11 cellular contexts compared by ENCODE assay signal in the genomic region with DNA sequence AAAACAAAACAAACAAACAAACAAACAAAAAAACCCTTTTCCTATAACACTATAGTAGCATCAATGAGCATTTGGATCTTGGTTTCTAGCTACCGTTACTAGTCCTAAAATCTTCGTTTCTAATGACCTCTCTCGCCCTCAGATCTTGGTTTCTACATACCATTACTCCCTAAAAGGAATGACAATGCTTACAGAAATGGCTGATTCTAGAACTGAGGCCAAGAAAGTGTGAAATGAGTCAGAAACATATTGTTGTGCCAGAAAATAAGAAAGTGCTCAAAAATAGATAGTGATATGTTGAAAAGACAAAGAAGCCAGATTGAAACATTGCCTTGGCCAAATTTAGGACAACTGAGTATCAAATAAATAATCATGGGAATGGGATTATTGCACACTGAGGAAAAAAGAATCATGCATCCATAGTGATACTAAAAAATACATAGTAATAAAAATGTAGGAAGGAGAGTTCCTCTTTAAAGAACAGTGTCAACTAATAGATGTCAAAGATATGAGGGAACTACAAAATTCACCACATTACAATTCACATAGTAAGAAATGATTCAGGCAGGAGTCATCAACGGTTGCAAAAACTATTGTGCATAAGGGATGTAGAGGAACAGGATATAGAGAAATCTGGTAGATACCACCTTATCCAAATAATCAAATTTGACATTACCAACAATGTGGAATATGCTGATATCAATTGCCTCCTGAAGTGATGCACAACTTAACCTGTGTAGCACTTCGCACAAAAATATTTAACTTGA.
DNase-seq lines count a peak whose midpoint lies in the region; ATAC-seq and TF ChIP-seq lines count a peak whose summit lies in the region.
"Had no signal": no experiment of that assay in that cellular context is flagged by ENCODE, and none has a peak within 500 bp of the region (broad histone marks: within the 10 kb centered on the region; RNA-seq: fewer than 3 reads in every experiment).

No MANE protein-coding gene starts in this region.

- H3K9me3 ChIP-seq in body of pancreas = no peaks in the 10 kb centered on the region
- H3K9me3 ChIP-seq: upper lobe of right lung had no signal

- no peak overlapping the region for H3K4me3 ChIP-seq in body of pancreas
- H3K4me3 ChIP-seq: neural progenitor cell, upper lobe of right lung had no signal

- peak; percentile 67 for DNase-seq in GM04503 (ENCODE audit: low read depth)
- DNase-seq in amniotic epithelial cell (ENCODE audit: low read depth) = peak; percentile 78
- peak; percentile 20 for DNase-seq in kidney glomerular epithelial cell (lab: John Stamatoyannopoulos, UW)
- DNase-seq in body of pancreas = no peak
- DNase-seq in NCI-H1417 treated with DMSO at 0.1 percent for 48 hours (lab: John Stamatoyannopoulos, UW) = no peak
- DNase-seq: upper lobe of right lung had no signal

- H3K36me3 ChIP-seq in body of pancreas (replicated peaks in 1 of 2; ENCODE audit: insufficient read depth in 1 of 2, low read depth in 2 of 2) = no peaks in the 10 kb centered on the region
- H3K36me3 ChIP-seq: neural progenitor cell, upper lobe of right lung had no signal

- intact Hi-C loops in body of pancreas (cut with DNase I) = no loop called here

- WGBS in body of pancreas, 2 donors = 92 to 93% methylated on average over 5 of the region's 5 CpGs

- H3K27me3 ChIP-seq in body of pancreas = no peaks in the 10 kb centered on the region
- H3K27me3 ChIP-seq: neural progenitor cell, upper lobe of right lung had no signal

- ATAC-seq in HG02973 (IDR thresholded peaks at IDR 0.05; ENCODE audit: unreplicated experiment) (peak; percentile 89), HG03139 (IDR thresholded peaks at IDR 0.05; ENCODE audit: unreplicated experiment) (no peak), body of pancreas (no peak), HG03571 (IDR thresholded peaks at IDR 0.05; ENCODE audit: unreplicated experiment) (no peak)
- ATAC-seq: upper lobe of right lung had no signal

- no peak for TF ChIP-seq CTCF in body of pancreas (IDR thresholded peaks at IDR 0.05)

- no peak for TF ChIP-seq POLR2A in body of pancreas (IDR thresholded peaks at IDR 0.05)

- H3K27ac ChIP-seq in body of pancreas = no peak overlapping the region
- H3K27ac ChIP-seq: neural progenitor cell, upper lobe of right lung, VCaP had no signal

- H3K4me1 ChIP-seq in body of pancreas = no peaks in the 10 kb centered on the region
- H3K4me1 ChIP-seq: neural progenitor cell, upper lobe of right lung had no signal

Comparison
In these comparisons a context has a peak if more than half of its experiments do, and no peak if none do; other contexts are left out.
1. DNase-seq: peak in GM04503 (single experiment), amniotic epithelial cell (single experiment) and kidney glomerular epithelial cell (single experiment); none in body of pancreas (0 of 4) and NCI-H1417 treated with DMSO at 0.1 percent for 48 hours (single experiment).